ENCODE assay signal across 8 cellular contexts in genomic region chr12:103929909-103930786, GRCh38. TPM values are rescaled to one million over a fixed set of nuclear protein-coding genes. Genes with fewer than 3 reads are reported as not detected.
A peak's percentile ranks its signal among the peaks of the same experiment; 100 is the strongest.
DNase-seq lines count a peak whose midpoint lies in the region; ATAC-seq and TF ChIP-seq lines count a peak whose summit lies in the region.

TSS of gene HSP90B1 (plus strand) at chr12:103930410. CDS start at chr12:103930516, 106 bp downstream.

- WGBS in heart left ventricle, 4 donors: 0% methylated on average over 13 to 67 of the region's 67 CpGs

- H3K4me1 ChIP-seq in heart left ventricle: peaks cover 10 to 58% (median 41%) of the 10 kb centered on the region in 12 donors

- peak; percentile 83 to 98 for TF ChIP-seq POLR2A in heart left ventricle (IDR thresholded peaks at IDR 0.05)

- no peak for TF ChIP-seq CTCF in GM13976 (IDR thresholded peaks at IDR 0.05; ENCODE audit: borderline replicate concordance, control extremely low read depth, extremely low read depth, insufficient read depth, missing control alignments)
- TF ChIP-seq CTCF in heart left ventricle (IDR thresholded peaks at IDR 0.05): no peak
- no peak for TF ChIP-seq CTCF in type B pancreatic cell (conservative IDR thresholded peaks at IDR 0.05)

- peak; percentile 56 for ATAC-seq in HG02870 (IDR thresholded peaks at IDR 0.05; ENCODE audit: unreplicated experiment)
- peak; percentile 91 to 96 (median 93) for ATAC-seq in heart left ventricle

- H3K9me3 ChIP-seq in heart left ventricle: no peaks in the 10 kb centered on the region

- H3K27me3 Mint-ChIP-seq in type B pancreatic cell: peaks cover 3% of the 10 kb centered on the region

- H3K27ac ChIP-seq in heart left ventricle: peak within 1 kb of the TSS; percentile 87 to 99 (median 94)

- intact Hi-C loops in T-helper 1 cell treated with Interleukin-12 subunit alpha and Interleukin-12 subunit beta and Interleukin-4 antibody, amounts not matched to agents 30 ng/mL and 1 ng/mL, for 36 hours (cut with micrococcal nuclease): loop anchor here (1.0 to 10.0 kb wide), 15 partner anchors 27 to 1869 kb away; partner anchors contain the start of genes APPL2, C12orf75, HCFC2 and NFYB
- intact Hi-C loops in heart left ventricle (cut with DNase I): loop anchor here in 6 of 10 donors (1.0 to 5.0 kb wide), 7 partner anchors 27 to 303 kb away; partner anchors contain the start of genes TDG (in 2 of the 6) and HCFC2 (in 1 of the 6)

- peak; percentile 99 for DNase-seq in GM13976 (ENCODE audit: low spot score)
- DNase-seq in NCI-H146 treated with DMSO at 0.1 percent for 48 hours (lab: John Stamatoyannopoulos, UW; ENCODE audit: unreplicated experiment): peak; percentile 99
- DNase-seq in amniotic epithelial cell (ENCODE audit: low read depth): peak; percentile 100
- DNase-seq in heart left ventricle: peak; percentile 99 to 100 (median 100)
- peak; percentile 100 for DNase-seq in pons (ENCODE audit: low spot score)
- DNase-seq in type B pancreatic cell (ENCODE audit: extremely low spot score, unreplicated experiment): peak; percentile 99

- in situ Hi-C loops in GM13976 (cut with MboI; ENCODE audit: low sequenced_read_pairs, unreplicated experiment): no loop called here

- H3K4me1 Mint-ChIP-seq in type B pancreatic cell (ENCODE audit: unreplicated experiment): peaks cover 24% of the 10 kb centered on the region

- H3K27ac Mint-ChIP-seq in type B pancreatic cell: peak within 1 kb of the TSS; percentile 99

- peaks cover 30% of the 10 kb centered on the region for H3K36me3 Mint-ChIP-seq in type B pancreatic cell

- H3K9me3 Mint-ChIP-seq in type B pancreatic cell: no peaks in the 10 kb centered on the region

- no peaks in the 10 kb centered on the region for H3K27me3 ChIP-seq in heart left ventricle

- peaks cover 0 to 37% (median 27%) of the 10 kb centered on the region in 9 donors for H3K36me3 ChIP-seq in heart left ventricle

- H3K4me3 Mint-ChIP-seq in type B pancreatic cell: peak within 1 kb of the TSS; percentile 94

- peak within 1 kb of the TSS; percentile 71 to 95 (median 86) for H3K4me3 ChIP-seq in heart left ventricle

RNA-seq across cellular contexts. Expression of gene HSP90B1, which starts in this region (rescaled TPM):
- total RNA-seq in T-helper 1 cell treated with Interleukin-12 subunit alpha and Interleukin-12 subunit beta and Interleukin-4 antibody, amounts not matched to agents 30 ng/mL and 1 ng/mL, for 36 hours: 525 and 530 TPM in 2 replicates
- total RNA-seq in heart left ventricle (100 to 1,000 TPM; 166 to 518 (median 337) TPM), type B pancreatic cell (ENCODE audit: low replicate concordance) (832 and 967 TPM in 2 replicates)
- 1,000 to 10,000 TPM in 1 of 2 donors, 100 to 1,000 TPM in 1; 238 to 1,036 TPM for polyA plus RNA-seq in heart left ventricle

Comparison
In these comparisons a context has a peak if more than half of its experiments do, and no peak if none do; other contexts are left out.
1. Peak in every context shown above with its lines: DNase-seq, ATAC-seq, H3K4me3 ChIP-seq and H3K27ac ChIP-seq.